In the genomic region with DNA sequence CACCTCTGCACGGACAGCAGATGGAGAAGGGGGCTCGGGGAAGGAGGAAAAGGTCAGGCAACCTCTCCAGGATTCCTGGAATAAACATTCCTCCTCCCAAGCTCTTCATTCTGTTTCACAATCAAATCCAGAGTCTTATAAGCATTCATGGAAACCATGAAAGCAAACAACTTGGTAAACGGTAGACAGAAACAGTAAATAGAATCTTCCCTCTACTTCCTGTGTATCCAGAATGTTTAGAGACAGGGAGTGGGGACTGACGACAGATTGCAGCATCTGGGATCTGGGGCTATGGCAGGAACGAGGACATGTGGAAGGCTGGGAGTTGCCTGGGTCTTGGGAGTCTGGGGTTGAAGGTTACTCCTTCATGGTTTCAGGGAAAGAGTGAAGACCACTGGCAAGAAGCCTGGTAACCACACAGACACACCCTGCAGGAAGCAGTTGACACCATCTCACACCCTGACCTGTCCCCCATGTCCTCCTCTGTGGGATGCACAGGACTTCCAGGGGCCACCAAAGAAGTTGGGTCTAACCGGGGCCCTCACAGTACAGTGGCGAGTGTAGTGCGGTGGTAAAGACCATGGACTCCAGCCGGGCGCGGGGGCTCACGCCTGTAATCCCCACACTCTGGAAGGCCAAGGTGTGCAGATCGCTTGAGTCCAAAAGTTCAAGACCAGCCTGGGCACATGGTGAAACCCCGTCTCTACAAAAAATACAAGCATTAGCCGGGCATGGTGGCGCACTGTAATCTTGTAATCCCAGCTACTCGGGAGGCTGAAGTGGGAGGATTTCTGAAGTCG, we compare ENCODE assay signal across 11 cellular contexts. TPM values are rescaled to one million over a fixed set of nuclear protein-coding genes. Genes with fewer than 3 reads are reported as not detected.
A peak's percentile ranks its signal among the peaks of the same experiment; 100 is the strongest.
DNase-seq lines count a peak whose midpoint lies in the region; FAIRE-seq and TF ChIP-seq lines count a peak whose summit lies in the region.
"Had no signal": no experiment of that assay in that cellular context is flagged by ENCODE, and none has a peak within 500 bp of the region (broad histone marks: within the 10 kb centered on the region; RNA-seq: fewer than 3 reads in every experiment).

No MANE protein-coding gene starts in this region.

- BruUV-seq in PC-9 (replicated peaks; lab: Mats Ljungman, UMichigan): no TSS peak

- TF ChIP-seq CTCF in PC-9 (conservative IDR thresholded peaks at IDR 0.05): no peak
- no peak for TF ChIP-seq CTCF in fibroblast of pulmonary artery (IDR thresholded peaks at IDR 0.05; ENCODE audit: low read length, missing control alignments)

- DNase-seq in DMS53 (lab: John Stamatoyannopoulos, UW) (peak; percentile 76), PC-9 (no peak), fibroblast of pulmonary artery (ENCODE audit: low read depth) (peak; percentile 35), LoVo (ENCODE audit: low spot score) (no peak), cerebellum (ENCODE audit: low spot score) (no peak), HTR-8/SVneo (ENCODE audit: insufficient read length, low spot score) (no peak), NCI-H2196 (lab: John Stamatoyannopoulos, UW; ENCODE audit: unreplicated experiment) (no peak)
- DNase-seq: activated naive CD4-positive, alpha-beta T cell had no signal

- H3K9me3 ChIP-seq in PC-9 (ENCODE audit: insufficient read depth, low read depth): no peaks in the 10 kb centered on the region
- H3K9me3 ChIP-seq: testis had no signal

- H3K79me2 ChIP-seq in PC-9 (ENCODE audit: low read depth): no peaks in the 10 kb centered on the region

- no peaks in the 10 kb centered on the region for H4K20me1 ChIP-seq in PC-9 (ENCODE audit: insufficient read depth)

- no peak overlapping the region for H3K9ac ChIP-seq in rectal smooth muscle tissue (ENCODE audit: low read length)

- no peaks in the 10 kb centered on the region for H3K9me2 ChIP-seq in PC-9 (ENCODE audit: insufficient read depth)

- H3F3A ChIP-seq in PC-9 (ENCODE audit: insufficient read depth, low read depth): peaks cover 6% of the 10 kb centered on the region; the same call in 1 of the 2 replicates

- FAIRE-seq in HTR-8/SVneo (lab: Jason Lieb, UNC): no peak

- H2AFZ ChIP-seq in PC-9: no peak overlapping the region

- peak overlapping the region; percentile 50 for H3K4me2 ChIP-seq in PC-9

- no peak overlapping the region for H3K4me3 ChIP-seq in PC-9
- no peak overlapping the region for H3K4me3 ChIP-seq in fibroblast of pulmonary artery (replicated peaks; ENCODE audit: low read depth, low read length)
- H3K4me3 ChIP-seq in rectal smooth muscle tissue (ENCODE audit: low read length): peak overlapping the region; percentile 1
- H3K4me3 ChIP-seq: testis had no signal

- intact Hi-C loops in PC-9 (cut with micrococcal nuclease; ENCODE audit: unreplicated experiment): no loop called here

- CTCF ChIA-PET in PC-9 (lab: Charles Lee): interaction anchor here (0.6 kb wide), 1 partner anchor 12 kb away, joined by 3 read pairs; no protein-coding TSS in a partner anchor

- no peaks in the 10 kb centered on the region for H3K36me3 ChIP-seq in PC-9 (ENCODE audit: low read depth)
- no peaks in the 10 kb centered on the region for H3K36me3 ChIP-seq in rectal smooth muscle tissue (ENCODE audit: control insufficient read depth, insufficient read depth, low read length)

- H3K27ac ChIP-seq in PC-9: peak overlapping the region; percentile 14
- no peak overlapping the region for H3K27ac ChIP-seq in rectal smooth muscle tissue (ENCODE audit: low read depth, low read length)
- H3K27ac ChIP-seq: testis had no signal

- POLR2A ChIA-PET in PC-9 (lab: Charles Lee; ENCODE audit: unreplicated experiment): no interaction called here

- H3K4me1 ChIP-seq in PC-9 (replicated peaks; ENCODE audit: insufficient read depth): peaks cover 17% of the 10 kb centered on the region
- H3K4me1 ChIP-seq in rectal smooth muscle tissue (ENCODE audit: control insufficient read depth, insufficient read depth, low read length): peaks cover 6% of the 10 kb centered on the region

- H3K27me3 ChIP-seq in PC-9 (ENCODE audit: insufficient read depth, low read depth) (no peaks in the 10 kb centered on the region; the same call in 1 of the 2 replicates), rectal smooth muscle tissue (ENCODE audit: control insufficient read depth, insufficient read depth, low read length) (no peaks in the 10 kb centered on the region)
- H3K27me3 ChIP-seq: testis had no signal

RNA-seq across cellular contexts. Expression of gene FFAR2, which starts 10.7 kb away (rescaled TPM):
- not detected in 2 replicates for total RNA-seq in PC-9 (2021)
- not detected for total RNA-seq in cerebellum
- total RNA-seq: testis had no signal

RNA-seq across cellular contexts. Expression of gene KRTDAP, which starts 52.9 kb away (rescaled TPM):
- total RNA-seq in PC-9 (2021) (not detected in 2 replicates), cerebellum (not detected)
- total RNA-seq: naive thymus-derived CD4-positive, alpha-beta T cell had no signal

Comparison
In these comparisons a context has a peak if more than half of its experiments do, and no peak if none do; other contexts are left out.
1. DNase-seq: peak in DMS53 (single experiment) and fibroblast of pulmonary artery (single experiment); none in PC-9 (0 of 2), LoVo (single experiment), cerebellum (single experiment), HTR-8/SVneo (single experiment) and NCI-H2196 (single experiment).